Comparison of ENCODE assay signal across 13 cellular contexts in genomic region chr17:16026895-16027294, GRCh38. TPM values are rescaled to one million over a fixed set of nuclear protein-coding genes. Genes with fewer than 3 reads are reported as not detected.
DNase-seq lines count a peak whose midpoint lies in the region; ATAC-seq and TF ChIP-seq lines count a peak whose summit lies in the region.
"Had no signal": no experiment of that assay in that cellular context is flagged by ENCODE, and none has a peak within 500 bp of the region (broad histone marks: within the 10 kb centered on the region; RNA-seq: fewer than 3 reads in every experiment).

No MANE protein-coding gene starts in this region.

- ATAC-seq in IMR-90 (ENCODE audit: low read depth): no peak

- H3K27me3 ChIP-seq in CD4-positive, alpha-beta memory T cell (ENCODE audit: insufficient read depth, low read length): no peaks in the 10 kb centered on the region
- H3K27me3 ChIP-seq in IMR-90 (ENCODE audit: control insufficient read depth, insufficient read depth, low read length) (no peaks in the 10 kb centered on the region), brain microvascular endothelial cell (replicated peaks) (no peaks in the 10 kb centered on the region)

- H2AK5ac ChIP-seq in IMR-90 (ENCODE audit: low read depth, low read length): peak overlapping the region; percentile 44; the same call in 1 of the 2 replicates

- peak overlapping the region; percentile 86; the same call in 1 of the 2 replicates for H2BK120ac ChIP-seq in IMR-90 (ENCODE audit: low read depth, low read length)

- peak overlapping the region; percentile 90; the same call in 1 of the 2 replicates for H2BK20ac ChIP-seq in IMR-90 (ENCODE audit: low read depth, low read length)

- H3K27ac Mint-ChIP-seq in CD4-positive, alpha-beta memory T cell: peak overlapping the region in 5 of 7 donors; percentile 68 to 90 (median 87)
- H3K27ac Mint-ChIP-seq in osteocyte (ENCODE audit: unreplicated experiment): peak overlapping the region; percentile 90

- H3K4me1 ChIP-seq in CD4-positive, alpha-beta memory T cell (ENCODE audit: insufficient read depth, low read length): peaks cover 11% of the 10 kb centered on the region
- H3K4me1 ChIP-seq in IMR-90 (ENCODE audit: control insufficient read depth, insufficient read depth, low read length): peaks cover 3% of the 10 kb centered on the region

- intact Hi-C loops in CD4-positive, alpha-beta memory T cell (cut with micrococcal nuclease): no loop called here
- intact Hi-C loops in IMR-90 (cut with micrococcal nuclease): no loop called here

- peak overlapping the region in 1 of 2 experiments; percentile 48; a peak in 1 of 4 replicates for H4K8ac ChIP-seq in IMR-90 (ENCODE audit: low read depth in 2 of 2, low read length in 2 of 2)

- H3K27me3 Mint-ChIP-seq in CD4-positive, alpha-beta memory T cell: no peaks in the 10 kb centered on the region
- H3K27me3 Mint-ChIP-seq in osteocyte (ENCODE audit: unreplicated experiment): no peaks in the 10 kb centered on the region

- BruUV-seq in IMR-90 (replicated peaks; lab: Mats Ljungman, UMichigan): no TSS peak

- no CpG with 5 or more reads among the region's 5 CpGs for WGBS in IMR-90 (ENCODE audit: extremely low coverage in 2 of 2, insufficient read length in 1 of 2), 2 experiments

- no peak overlapping the region for H3K23ac ChIP-seq in IMR-90 (ENCODE audit: low read depth, low read length)

- no peak overlapping the region for H2AK9ac ChIP-seq in IMR-90 (replicated peaks; ENCODE audit: low read depth, low read length, poor library complexity)

- no peak overlapping the region for H3K56ac ChIP-seq in IMR-90 (ENCODE audit: extremely low read depth, insufficient read depth, low read length)

- H4K5ac ChIP-seq in IMR-90 (ENCODE audit: low read depth, low read length): no peak overlapping the region

- H3K9me3 Mint-ChIP-seq in CD4-positive, alpha-beta memory T cell: peaks cover 0 to 2% (median 0%) of the 10 kb centered on the region in 8 donors
- no peaks in the 10 kb centered on the region for H3K9me3 Mint-ChIP-seq in osteocyte (ENCODE audit: unreplicated experiment)

- H3K4me3 ChIP-seq in CD4-positive, alpha-beta memory T cell (ENCODE audit: low read length in 2 of 2): no peak overlapping the region
- H3K4me3 ChIP-seq in IMR-90 (ENCODE audit: insufficient read depth, low read depth, low read length) (no peak overlapping the region), brain microvascular endothelial cell (ENCODE audit: low read depth, low read length) (no peak overlapping the region)
- H3K4me3 ChIP-seq: coronary artery had no signal

- H2BK5ac ChIP-seq in IMR-90 (ENCODE audit: low read depth, low read length, poor library complexity, severe bottlenecking): peak overlapping the region; percentile 8

- no peak overlapping the region for H2AFZ ChIP-seq in IMR-90 (replicated peaks; ENCODE audit: low read length, poor library complexity)

- peaks cover 7 to 22% (median 15%) of the 10 kb centered on the region in 4 donors for H3K4me1 Mint-ChIP-seq in CD4-positive, alpha-beta memory T cell
- H3K4me1 Mint-ChIP-seq in osteocyte (ENCODE audit: unreplicated experiment): peaks cover 12% of the 10 kb centered on the region

- H3K14ac ChIP-seq in IMR-90 (replicated peaks; ENCODE audit: low read depth, low read length): 0 out of 2 replicates have a peak overlapping the region, but pooled peaks have one; percentile 23

- peaks cover 64 to 85% of the 10 kb centered on the region in 2 donors for H3K36me3 Mint-ChIP-seq in CD4-positive, alpha-beta memory T cell
- peaks cover 82% of the 10 kb centered on the region for H3K36me3 Mint-ChIP-seq in osteocyte (ENCODE audit: unreplicated experiment)

- H3K4me3 Mint-ChIP-seq in CD4-positive, alpha-beta memory T cell: no peak overlapping the region
- H3K4me3 Mint-ChIP-seq in osteocyte (ENCODE audit: unreplicated experiment): no peak overlapping the region

- peaks cover 6% of the 10 kb centered on the region for H3K9me1 ChIP-seq in IMR-90 (ENCODE audit: insufficient read depth, low read length)

- in situ Hi-C loops in IMR-90 (cut with MboI; ENCODE audit: low sequenced_read_pairs): no loop called here
- in situ Hi-C loops in brain microvascular endothelial cell (cut with HindIII; ENCODE audit: low pct_ligation_motif_present, low sequenced_read_pairs): no loop called here

- H3K9ac ChIP-seq in IMR-90 (ENCODE audit: low read depth, low read length): no peak overlapping the region

- POLR2A ChIA-PET in CD4-positive, alpha-beta memory T cell (lab: Charles Lee; ENCODE audit: partially characterized antibody): interaction anchor here (1.0 kb wide), 1 partner anchor 28 kb away, joined by 3 read pairs; the partner anchor contains the start of genes TTC19 and ZSWIM7
- POLR2A ChIA-PET in IMR-90 (lab: Charles Lee; ENCODE audit: unreplicated experiment): no interaction called here

- CTCF ChIA-PET in CD4-positive, alpha-beta memory T cell (lab: Charles Lee; ENCODE audit: partially characterized antibody): no interaction called here
- CTCF ChIA-PET in IMR-90 (lab: Yijun Ruan, JAX): no interaction called here

- H3K9me3 ChIP-seq in CD4-positive, alpha-beta memory T cell (ENCODE audit: control insufficient read depth in 1 of 2, low read length in 2 of 2): no peaks in the 10 kb centered on the region
- H3K9me3 ChIP-seq in IMR-90 (ENCODE audit: control insufficient read depth, insufficient read depth, low read length): no peaks in the 10 kb centered on the region
- H3K9me3 ChIP-seq: SK-N-SH had no signal

- TF ChIP-seq RAD21 in IMR-90 (IDR thresholded peaks at IDR 0.05; ENCODE audit: low read length): no peak

- DNase-seq in CD4-positive, alpha-beta memory T cell: no peak
- no peak for DNase-seq in IMR-90
- DNase-seq in brain microvascular endothelial cell: no peak
- no peak for DNase-seq in osteocyte (ENCODE audit: extremely low spot score, unreplicated experiment)
- DNase-seq in Kasumi-1 (lab: John Stamatoyannopoulos, UW): no peak
- no peak for DNase-seq in epidermal melanocyte (ENCODE audit: insufficient read length, low spot score)
- no peak for DNase-seq in dermis blood vessel endothelial cell
- DNase-seq: activated gamma-delta T cell, GDM1, NCI-H2171 treated with DMSO at 0.1 percent for 48 hours, SK-N-SH had no signal

- no peak for TF ChIP-seq POLR2A in IMR-90 (IDR thresholded peaks at IDR 0.05; ENCODE audit: low read depth, low read length)

- no peak overlapping the region for H3K4me2 ChIP-seq in IMR-90 (ENCODE audit: low read depth, low read length)

- H3K79me1 ChIP-seq in IMR-90 (ENCODE audit: low read depth in 1 of 2, low read length in 2 of 2): peaks cover 23 to 51% of the 10 kb centered on the region in 2 experiments

- peak overlapping the region; percentile 77; the same call in 1 of the 2 replicates for H3K4ac ChIP-seq in IMR-90 (ENCODE audit: low read depth, low read length)

- dilution Hi-C loops in IMR-90 (cut with HindIII; ENCODE audit: low sequenced_read_pairs, unreplicated experiment): no loop called here

- H2BK15ac ChIP-seq in IMR-90 (ENCODE audit: low read depth, low read length): peak overlapping the region; percentile 84; the same call in 2 of the 3 replicates

- no peak overlapping the region for H3K27ac ChIP-seq in CD4-positive, alpha-beta memory T cell (ENCODE audit: low read depth, low read length)
- H3K27ac ChIP-seq in IMR-90 (ENCODE audit: insufficient read depth, low read length) (no peak overlapping the region), brain microvascular endothelial cell (peak overlapping the region; percentile 96)
- H3K27ac ChIP-seq: C4-2B had no signal

- H3K18ac ChIP-seq in IMR-90 (ENCODE audit: low read depth, low read length): no peak overlapping the region

- peaks cover 5% of the 10 kb centered on the region; the same call in 1 of the 2 replicates for H4K20me1 ChIP-seq in IMR-90 (ENCODE audit: insufficient read depth, low read length)

- peaks cover 64% of the 10 kb centered on the region for H3K36me3 ChIP-seq in CD4-positive, alpha-beta memory T cell (ENCODE audit: insufficient read depth, low read length)
- H3K36me3 ChIP-seq in IMR-90 (ENCODE audit: control insufficient read depth, insufficient read depth, low read length) (peaks cover 26% of the 10 kb centered on the region), brain microvascular endothelial cell (replicated peaks) (peaks cover 59% of the 10 kb centered on the region)

- TF ChIP-seq CTCF in IMR-90 (conservative IDR thresholded peaks at IDR 0.05; ENCODE audit: low read depth, low read length): no peak
- TF ChIP-seq CTCF in brain microvascular endothelial cell (IDR thresholded peaks at IDR 0.05; ENCODE audit: low read depth, low read length, missing control alignments): no peak
- TF ChIP-seq CTCF in osteocyte (IDR thresholded peaks at IDR 0.05): no peak

- H4K91ac ChIP-seq in IMR-90 (ENCODE audit: insufficient read depth, low read depth, low read length): 0 out of 2 replicates have a peak overlapping the region, but pooled peaks have one; percentile 3

TF ChIP-seq in IMR-90, 13 proteins besides CTCF, POLR2A, EP300 and RAD21 (continues in another document):
- TF ChIP-seq CEBPB (IDR thresholded peaks at IDR 0.05; ENCODE audit: low read depth, low read length) (no peak), MXI1 (IDR thresholded peaks at IDR 0.05; ENCODE audit: borderline replicate concordance, low read depth, low read length) (no peak), CHD1 (IDR thresholded peaks at IDR 0.05; ENCODE audit: low read depth, low read length) (no peak), MAZ (IDR thresholded peaks at IDR 0.05; ENCODE audit: borderline replicate concordance, low read depth, low read length) (no peak), BHLHE40 (IDR thresholded peaks at IDR 0.05; ENCODE audit: low read depth, low read length) (no peak), RFX5 (IDR thresholded peaks at IDR 0.05; ENCODE audit: low read depth, low read length) (no peak), MAFK (IDR thresholded peaks at IDR 0.05; ENCODE audit: low read depth, low read length) (no peak), SMC3 (IDR thresholded peaks at IDR 0.05; ENCODE audit: low read depth, low read length) (no peak), NFE2L2 (IDR thresholded peaks at IDR 0.05; ENCODE audit: low read depth, low read length) (no peak)

RNA-seq across cellular contexts. Expression of gene TTC19, which starts 27.3 kb away (rescaled TPM):
- total RNA-seq in CD4-positive, alpha-beta memory T cell: 10 to 100 TPM; 34.1 to 36.3 TPM
- polyA plus RNA-seq in CD4-positive, alpha-beta memory T cell: 10 to 100 TPM; 38.0 to 61.4 TPM
- 12.9 and 19.2 TPM in 2 replicates for total RNA-seq in IMR-90 (2012; rRNA removed)
- polyA plus RNA-seq in IMR-90 (2012; rRNA removed): 6.0 and 8.3 TPM in 2 replicates
- 2.3 and 6.1 TPM in 2 replicates for polyA plus RNA-seq in IMR-90 (2012; cell fraction: cytosol; rRNA removed)
- polyA plus RNA-seq in IMR-90 (2012; cell fraction: nucleus; rRNA removed; ENCODE audit: low replicate concordance): 5.9 and 8.4 TPM in 2 replicates
- total RNA-seq in osteocyte: 34.4 and 35.9 TPM in 2 replicates
- total RNA-seq in dermis blood vessel endothelial cell: 73.8 and 78.8 TPM in 2 replicates

RNA-seq across cellular contexts. Expression of gene ZSWIM7, which starts 27.4 kb away (rescaled TPM):
- 10 to 100 TPM; 30.2 to 30.9 TPM for total RNA-seq in CD4-positive, alpha-beta memory T cell
- 10 to 100 TPM; 56.9 to 66.5 TPM for polyA plus RNA-seq in CD4-positive, alpha-beta memory T cell
- total RNA-seq in IMR-90 (2012; rRNA removed): 6.8 and 7.2 TPM in 2 replicates
- 12.0 and 12.1 TPM in 2 replicates for polyA plus RNA-seq in IMR-90 (2012; rRNA removed)
- 10.1 and 14.0 TPM in 2 replicates for polyA plus RNA-seq in IMR-90 (2012; cell fraction: cytosol; rRNA removed)
- polyA plus RNA-seq in IMR-90 (2012; cell fraction: nucleus; rRNA removed; ENCODE audit: low replicate concordance): 12.9 and 28.1 TPM in 2 replicates
- 20.3 and 22.2 TPM in 2 replicates for total RNA-seq in osteocyte
- total RNA-seq in dermis blood vessel endothelial cell: 16.0 and 17.2 TPM in 2 replicates
